21 cellular contexts compared by ENCODE assay signal in the genomic region with DNA sequence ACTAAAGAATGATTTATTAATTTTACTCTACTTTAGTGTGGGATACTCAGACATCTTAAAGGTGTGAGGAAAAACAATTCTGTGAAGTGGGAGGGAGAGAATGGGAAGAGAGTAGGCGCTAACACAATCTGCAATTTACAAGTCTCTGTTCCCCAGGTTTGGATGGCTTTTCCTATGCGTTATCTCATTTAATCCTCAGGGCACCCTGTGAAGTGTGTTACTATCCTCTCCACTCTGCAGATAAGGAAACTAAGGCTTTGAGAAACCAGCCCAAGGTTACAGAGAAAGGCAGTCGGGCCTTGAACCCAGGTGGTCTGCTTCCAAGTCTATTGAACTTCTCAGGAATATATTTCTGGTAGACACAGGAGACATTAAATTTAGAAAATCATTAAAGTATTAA.
"Had no signal": no experiment of that assay in that cellular context is flagged by ENCODE, and none has a peak within 500 bp of the region (broad histone marks: within the 10 kb centered on the region; RNA-seq: fewer than 3 reads in every experiment).

No MANE protein-coding gene starts in this region.

- H3K27me3 Mint-ChIP-seq: activated CD4-positive, alpha-beta memory T cell treated with anti-CD3 and anti-CD28 coated beads for 36 hours; stimulated activated naive B cell treated with anti-CD40 and anti-IgM and Interleukin-4, amounts not matched to agents 10 μg/mL and 1 μg/mL and 100 μg/mL, for 72 hours had no signal

- DNase-seq: activated CD4-positive, alpha-beta memory T cell treated with anti-CD3 and anti-CD28 coated beads for 36 hours; activated CD4-positive, alpha-beta T cell treated with anti-CD3 and anti-CD28 coated beads for 48 hours; activated CD4-positive, CD25-positive, alpha-beta regulatory T cell; activated naive CD4-positive, alpha-beta T cell treated with anti-CD3 and anti-CD28 coated beads for 36 hours; activated naive CD8-positive, alpha-beta T cell treated with anti-CD3 and anti-CD28 coated beads, Interleukin-2, amount 10 ng/mL, durations not matched to agents 7 days and 5 days; activated T-cell treated with anti-CD3 and anti-CD28 coated beads, Interleukin-2, amount 50 U/mL, for 48 hours; amniotic stem cell; cerebellar nuclear complex; heart right ventricle; islet precursor cell; left cardiac atrium; sigmoid colon; stimulated activated CD4-positive, alpha-beta T cell treated with anti-CD3 and anti-CD28 coated beads, Interleukin-2, amount 100 ng/mL, for 48 hours; stimulated activated CD8-positive, alpha-beta memory T cell treated with anti-CD3 and anti-CD28 coated beads, Interleukin-4, amount 100 ng/mL, for 48 hours; stimulated activated naive B cell treated with anti-CD40 and anti-IgM and Interleukin-4, amounts not matched to agents 10 μg/mL and 1 μg/mL and 100 μg/mL, for 72 hours; T1000; testis; trophoblast cell; uterus had no signal

- H3K36me3 ChIP-seq: heart right ventricle, sigmoid colon, uterus had no signal

- ATAC-seq: heart right ventricle; left cardiac atrium; stimulated activated naive B cell treated with anti-CD40 and anti-IgM and Interleukin-4, amounts not matched to agents 10 μg/mL and 1 μg/mL and 100 μg/mL, for 72 hours had no signal

- H3K4me3 Mint-ChIP-seq: activated CD4-positive, alpha-beta memory T cell treated with anti-CD3 and anti-CD28 coated beads for 36 hours; activated naive CD4-positive, alpha-beta T cell treated with anti-CD3 and anti-CD28 coated beads for 36 hours; activated naive CD8-positive, alpha-beta T cell treated with anti-CD3 and anti-CD28 coated beads, Interleukin-2, amount 10 ng/mL, durations not matched to agents 7 days and 5 days; stimulated activated naive B cell treated with anti-CD40 and anti-IgM and Interleukin-4, amounts not matched to agents 10 μg/mL and 1 μg/mL and 100 μg/mL, for 72 hours had no signal

- H3K27ac Mint-ChIP-seq: activated CD4-positive, alpha-beta memory T cell treated with anti-CD3 and anti-CD28 coated beads for 36 hours; activated naive CD4-positive, alpha-beta T cell treated with anti-CD3 and anti-CD28 coated beads for 36 hours; activated naive CD8-positive, alpha-beta T cell treated with anti-CD3 and anti-CD28 coated beads, Interleukin-2, amount 10 ng/mL, durations not matched to agents 7 days and 5 days; stimulated activated naive B cell treated with anti-CD40 and anti-IgM and Interleukin-4, amounts not matched to agents 10 μg/mL and 1 μg/mL and 100 μg/mL, for 72 hours had no signal

- H3K9me3 ChIP-seq: heart right ventricle, sigmoid colon, testis, uterus had no signal

- H3K27ac ChIP-seq: coronary artery, heart right ventricle, sigmoid colon, uterus had no signal

- H3K9me3 Mint-ChIP-seq: activated CD4-positive, alpha-beta memory T cell treated with anti-CD3 and anti-CD28 coated beads for 36 hours; activated naive CD4-positive, alpha-beta T cell treated with anti-CD3 and anti-CD28 coated beads for 36 hours; activated naive CD8-positive, alpha-beta T cell treated with anti-CD3 and anti-CD28 coated beads, Interleukin-2, amount 10 ng/mL, durations not matched to agents 7 days and 5 days; neural crest cell; stimulated activated naive B cell treated with anti-CD40 and anti-IgM and Interleukin-4, amounts not matched to agents 10 μg/mL and 1 μg/mL and 100 μg/mL, for 72 hours had no signal

- H3K27me3 ChIP-seq: heart right ventricle, sigmoid colon, testis, uterus had no signal

- H3K36me3 Mint-ChIP-seq: activated CD4-positive, alpha-beta memory T cell treated with anti-CD3 and anti-CD28 coated beads for 36 hours; activated naive CD8-positive, alpha-beta T cell treated with anti-CD3 and anti-CD28 coated beads, Interleukin-2, amount 10 ng/mL, durations not matched to agents 7 days and 5 days; stimulated activated naive B cell treated with anti-CD40 and anti-IgM and Interleukin-4, amounts not matched to agents 10 μg/mL and 1 μg/mL and 100 μg/mL, for 72 hours had no signal

- H3K4me3 ChIP-seq: coronary artery, heart right ventricle, sigmoid colon, testis, uterus had no signal
